ENCODE assay signal across 10 cellular contexts in genomic region chr12:9742665-9743064, GRCh38. TPM values are rescaled to one million over a fixed set of nuclear protein-coding genes. Genes with fewer than 3 reads are reported as not detected.
A peak's percentile ranks its signal among the peaks of the same experiment; 100 is the strongest.
DNase-seq lines count a peak whose midpoint lies in the region; ATAC-seq and TF ChIP-seq lines count a peak whose summit lies in the region.
"Had no signal": no experiment of that assay in that cellular context is flagged by ENCODE, and none has a peak within 500 bp of the region (broad histone marks: within the 10 kb centered on the region; RNA-seq: fewer than 3 reads in every experiment).

No MANE protein-coding gene starts in this region.

- ATAC-seq in activated CD8-positive, alpha-beta memory T cell treated with anti-CD3 and anti-CD28 coated beads, Interleukin-2, amount 10 ng/mL, durations not matched to agents 7 days and 5 days = peak; percentile 42
- ATAC-seq in activated naive CD8-positive, alpha-beta T cell treated with anti-CD3 and anti-CD28 coated beads, Interleukin-2, amount 50 U/mL, for 24 hours = peak; percentile 33

- peak overlapping the region; percentile 26; the same call in 1 of the 2 replicates for H2AFZ ChIP-seq in Loucy (ENCODE audit: low read length)

- no peak overlapping the region for H3K27ac ChIP-seq in rectal smooth muscle tissue (ENCODE audit: low read depth, low read length)
- H3K27ac ChIP-seq in esophagus muscularis mucosa (replicated peaks in 1 of 4) = no peak overlapping the region

- TF ChIP-seq CTCF in Loucy (conservative IDR thresholded peaks at IDR 0.05; ENCODE audit: low read length) (no peak), esophagus muscularis mucosa (IDR thresholded peaks at IDR 0.05) (no peak)

- H3K4me3 ChIP-seq in Loucy (ENCODE audit: low read length, poor library complexity, severe bottlenecking) = no peak overlapping the region
- H3K4me3 ChIP-seq in rectal smooth muscle tissue (ENCODE audit: low read length) = no peak overlapping the region
- no peak overlapping the region for H3K4me3 ChIP-seq in esophagus muscularis mucosa

- H3K79me2 ChIP-seq in Loucy (ENCODE audit: insufficient read depth, low read length) = no peaks in the 10 kb centered on the region

- H3K4me1 ChIP-seq in Loucy (ENCODE audit: insufficient read depth, low read length, poor library complexity, severe bottlenecking) (peaks cover 16% of the 10 kb centered on the region), rectal smooth muscle tissue (ENCODE audit: control insufficient read depth, insufficient read depth, low read length) (no peaks in the 10 kb centered on the region), esophagus muscularis mucosa (peaks cover 0 to 12% (median 5%) of the 10 kb centered on the region in 4 donors)

- H3K4me2 ChIP-seq in Loucy (ENCODE audit: low read depth, low read length, poor library complexity, severe bottlenecking) = peak overlapping the region; percentile 26

- DNase-seq in activated CD8-positive, alpha-beta memory T cell treated with anti-CD3 and anti-CD28 coated beads, Interleukin-2, amount 10 ng/mL, durations not matched to agents 7 days and 5 days = peak; percentile 68
- no peak for DNase-seq in activated CD8-positive, alpha-beta memory T cell treated with anti-CD3 and anti-CD28 coated beads, Interleukin-2, amount 50 U/mL, for 4 hours
- DNase-seq in activated naive CD8-positive, alpha-beta T cell treated with anti-CD3 and anti-CD28 coated beads, Interleukin-2, amount 50 U/mL, for 24 hours = no peak
- DNase-seq in MV-4-11 (lab: John Stamatoyannopoulos, UW) (no peak), COLO668 (lab: John Stamatoyannopoulos, UW; ENCODE audit: unreplicated experiment) (no peak), esophagus muscularis mucosa (ENCODE audit: extremely low spot score) (no peak)
- DNase-seq: NCI-H2029 had no signal

- TF ChIP-seq EP300 in esophagus muscularis mucosa (IDR thresholded peaks at IDR 0.05) = no peak

- intact Hi-C loops in esophagus muscularis mucosa (cut with DNase I) = no loop called here

- peaks cover 2% of the 10 kb centered on the region for H3K9me3 Mint-ChIP-seq in activated CD8-positive, alpha-beta memory T cell treated with anti-CD3 and anti-CD28 coated beads, Interleukin-2, amount 10 ng/mL, durations not matched to agents 7 days and 5 days (ENCODE audit: low read depth)
- no peaks in the 10 kb centered on the region for H3K9me3 Mint-ChIP-seq in activated naive CD8-positive, alpha-beta T cell treated with anti-CD3 and anti-CD28 coated beads, Interleukin-2, amount 50 U/mL, for 24 hours

- H3F3A ChIP-seq in Loucy (ENCODE audit: low read depth) = no peaks in the 10 kb centered on the region

- H3K36me3 ChIP-seq in Loucy (ENCODE audit: insufficient read depth, low read length) (no peaks in the 10 kb centered on the region), rectal smooth muscle tissue (ENCODE audit: control insufficient read depth, insufficient read depth, low read length) (no peaks in the 10 kb centered on the region), esophagus muscularis mucosa (no peaks in the 10 kb centered on the region)

- CTCF ChIA-PET in activated CD8-positive, alpha-beta memory T cell treated with anti-CD3 and anti-CD28 coated beads, Interleukin-2, amount 10 ng/mL, durations not matched to agents 7 days and 5 days (lab: Charles Lee) = interaction anchor here (0.7 to 7.4 kb wide), 41 partner anchors 11 to 640 kb away, joined by 3 to 108 read pairs (median 4); partner anchors contain the start of genes CD69, CLEC2B and CLEC2D

- H3K9me2 ChIP-seq in Loucy (replicated peaks; ENCODE audit: low read depth, low read length) = no peaks in the 10 kb centered on the region

- 68% methylated on average over 5 of the region's 5 CpGs for WGBS in esophagus muscularis mucosa

- H3K4me3 Mint-ChIP-seq in activated CD8-positive, alpha-beta memory T cell treated with anti-CD3 and anti-CD28 coated beads, Interleukin-2, amount 10 ng/mL, durations not matched to agents 7 days and 5 days = peak overlapping the region; percentile 77
- H3K4me3 Mint-ChIP-seq in activated naive CD8-positive, alpha-beta T cell treated with anti-CD3 and anti-CD28 coated beads, Interleukin-2, amount 50 U/mL, for 24 hours = peak overlapping the region; percentile 69

- H3K27me3 ChIP-seq in Loucy (ENCODE audit: insufficient read depth, low read length, poor library complexity, severe bottlenecking) (no peaks in the 10 kb centered on the region), rectal smooth muscle tissue (ENCODE audit: control insufficient read depth, insufficient read depth, low read length) (no peaks in the 10 kb centered on the region), esophagus muscularis mucosa (peaks cover 0 to 6% (median 0%) of the 10 kb centered on the region in 4 donors)

- H3K9ac ChIP-seq in Loucy (ENCODE audit: low read depth, low read length, poor library complexity, severe bottlenecking) (no peak overlapping the region), rectal smooth muscle tissue (ENCODE audit: low read length) (peak overlapping the region; percentile 60)

- peaks cover 69% of the 10 kb centered on the region for H3K4me1 Mint-ChIP-seq in activated CD8-positive, alpha-beta memory T cell treated with anti-CD3 and anti-CD28 coated beads, Interleukin-2, amount 10 ng/mL, durations not matched to agents 7 days and 5 days
- peaks cover 60% of the 10 kb centered on the region for H3K4me1 Mint-ChIP-seq in activated naive CD8-positive, alpha-beta T cell treated with anti-CD3 and anti-CD28 coated beads, Interleukin-2, amount 50 U/mL, for 24 hours

- no peaks in the 10 kb centered on the region for H4K20me1 ChIP-seq in Loucy (ENCODE audit: insufficient read depth, low read length, poor library complexity, severe bottlenecking)

- no peak for TF ChIP-seq POLR2A in esophagus muscularis mucosa (IDR thresholded peaks at IDR 0.05; ENCODE audit: low read depth)

- peak overlapping the region; percentile 99 for H3K27ac Mint-ChIP-seq in activated CD8-positive, alpha-beta memory T cell treated with anti-CD3 and anti-CD28 coated beads, Interleukin-2, amount 10 ng/mL, durations not matched to agents 7 days and 5 days
- peak overlapping the region; percentile 76 for H3K27ac Mint-ChIP-seq in activated naive CD8-positive, alpha-beta T cell treated with anti-CD3 and anti-CD28 coated beads, Interleukin-2, amount 50 U/mL, for 24 hours

- H3K9me3 ChIP-seq in Loucy (ENCODE audit: insufficient read depth, low read depth, low read length) = no peaks in the 10 kb centered on the region
- H3K9me3 ChIP-seq in esophagus muscularis mucosa = no peaks in the 10 kb centered on the region

- H3K36me3 Mint-ChIP-seq in activated CD8-positive, alpha-beta memory T cell treated with anti-CD3 and anti-CD28 coated beads, Interleukin-2, amount 10 ng/mL, durations not matched to agents 7 days and 5 days = peaks cover 19% of the 10 kb centered on the region
- peaks cover 2% of the 10 kb centered on the region for H3K36me3 Mint-ChIP-seq in activated naive CD8-positive, alpha-beta T cell treated with anti-CD3 and anti-CD28 coated beads, Interleukin-2, amount 50 U/mL, for 24 hours (ENCODE audit: low read depth)

- no peaks in the 10 kb centered on the region for H3K27me3 Mint-ChIP-seq in activated CD8-positive, alpha-beta memory T cell treated with anti-CD3 and anti-CD28 coated beads, Interleukin-2, amount 10 ng/mL, durations not matched to agents 7 days and 5 days
- no peaks in the 10 kb centered on the region for H3K27me3 Mint-ChIP-seq in activated naive CD8-positive, alpha-beta T cell treated with anti-CD3 and anti-CD28 coated beads, Interleukin-2, amount 50 U/mL, for 24 hours

RNA-seq across cellular contexts. Expression of gene CLECL1, which starts 9.8 kb away (rescaled TPM):
- 1 to 10 TPM; 2.2 to 8.8 TPM for total RNA-seq in activated CD8-positive, alpha-beta memory T cell treated with anti-CD3 and anti-CD28 coated beads, Interleukin-2, amount 10 ng/mL, durations not matched to agents 7 days and 5 days
- under 1 TPM in 1 of 4 donors, not detected in 3; 0.83 TPM for total RNA-seq in esophagus muscularis mucosa
- total RNA-seq: glomerular endothelial cell had no signal

RNA-seq across cellular contexts. Expression of gene CD69, which starts 18.0 kb away (rescaled TPM):
- 100 to 1,000 TPM in 1 of 2 experiments, 10 to 100 TPM in 1; 76.0 to 104 TPM for total RNA-seq in activated CD8-positive, alpha-beta memory T cell treated with anti-CD3 and anti-CD28 coated beads, Interleukin-2, amount 10 ng/mL, durations not matched to agents 7 days and 5 days
- total RNA-seq in esophagus muscularis mucosa = 1 to 10 TPM in 3 of 4 donors, under 1 TPM in 1; 0.65 to 3.3 (median 2.7) TPM

Comparison
In these comparisons a context has a peak if more than half of its experiments do, and no peak if none do; other contexts are left out.
1. RNA of gene CD69, which starts 18.0 kb away (total RNA-seq): 76.0 to 104 TPM in activated CD8-positive, alpha-beta memory T cell treated with anti-CD3 and anti-CD28 coated beads, Interleukin-2, amount 10 ng/mL, durations not matched to agents 7 days and 5 days; 0.65 to 3.3 TPM in esophagus muscularis mucosa; every median in the first group is over 10 times any median in the second.